9 cellular contexts compared by ENCODE assay signal in the genomic region with DNA sequence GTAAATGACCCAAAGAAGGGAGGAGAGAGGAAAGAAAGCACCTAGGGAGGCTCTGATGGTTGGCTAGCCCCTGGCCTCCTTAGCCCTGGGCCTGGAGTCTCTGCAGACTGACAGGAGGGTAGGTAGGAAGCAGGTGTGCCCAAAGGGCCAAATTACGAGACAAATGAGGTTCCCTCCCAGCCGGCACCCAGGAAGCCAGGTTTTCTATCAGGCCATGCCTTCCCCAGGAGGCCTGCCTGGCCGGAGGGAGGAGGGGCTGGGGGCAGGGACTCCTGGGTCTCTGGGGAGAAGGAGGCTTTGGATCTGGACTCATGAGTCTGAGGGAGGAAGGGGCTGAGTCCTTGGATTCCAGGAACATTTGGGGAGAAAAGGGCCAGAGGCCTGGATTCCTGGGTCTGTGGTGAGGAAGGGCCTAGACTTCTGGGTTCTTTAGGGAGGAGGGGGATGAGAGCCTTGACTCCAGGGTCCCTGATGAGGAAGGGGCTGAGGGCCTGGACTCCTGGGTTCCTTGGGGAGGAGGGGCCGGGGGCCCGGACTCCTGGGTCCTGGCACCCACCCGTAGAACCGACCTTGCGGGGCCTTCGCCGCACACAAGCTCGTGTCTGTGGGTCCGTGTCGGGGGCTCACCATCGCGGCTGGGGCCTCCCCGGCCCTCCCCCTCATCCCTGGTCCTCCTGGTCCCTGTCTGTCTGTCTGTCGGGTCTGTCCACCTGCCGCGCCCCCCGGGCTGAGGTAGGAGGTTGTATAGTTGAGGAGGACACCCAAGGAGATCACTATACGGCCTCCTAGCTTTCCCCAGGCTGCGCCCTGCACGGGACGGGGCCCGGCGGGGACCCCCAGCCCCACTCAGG. TPM values are rescaled to one million over a fixed set of nuclear protein-coding genes. Genes with fewer than 3 reads are reported as not detected.
DNase-seq lines count a peak whose midpoint lies in the region; ATAC-seq and TF ChIP-seq lines count a peak whose summit lies in the region.
"Had no signal": no experiment of that assay in that cellular context is flagged by ENCODE, and none has a peak within 500 bp of the region (broad histone marks: within the 10 kb centered on the region; RNA-seq: fewer than 3 reads in every experiment).

No MANE protein-coding gene starts in this region.

- no peak for ATAC-seq in thoracic aorta (ENCODE audit: insufficient number of reproducible peaks, low FRiP score, low read depth)

- H2AK5ac ChIP-seq in mesenchymal stem cell (ENCODE audit: low read length, severe bottlenecking), result no peak overlapping the region

- in situ Hi-C loops in GM13976 (cut with MboI; ENCODE audit: low sequenced_read_pairs, unreplicated experiment), result no loop called here

- no peak overlapping the region for H4K8ac ChIP-seq in mesenchymal stem cell (ENCODE audit: low read length)

- WGBS in mesenchymal stem cell, result 91% methylated on average over 23 of the region's 26 CpGs

- H3K27me3 ChIP-seq in HUES48 (ENCODE audit: control insufficient read depth, insufficient read depth, low read length) (no peaks in the 10 kb centered on the region), mesenchymal stem cell (ENCODE audit: control insufficient read depth in 1 of 2, insufficient read depth in 1 of 2, low read length in 2 of 2) (no peaks in the 10 kb centered on the region), thoracic aorta (replicated peaks; ENCODE audit: insufficient read depth) (no peaks in the 10 kb centered on the region)
- H3K27me3 ChIP-seq: SJCRH30 had no signal

- H3K23ac ChIP-seq in mesenchymal stem cell (ENCODE audit: low read length in 2 of 2), result no peak overlapping the region

- no peak overlapping the region for H2BK15ac ChIP-seq in mesenchymal stem cell (ENCODE audit: low read depth, poor library complexity, severe bottlenecking)

- H2BK5ac ChIP-seq in mesenchymal stem cell (ENCODE audit: low read depth, low read length, poor library complexity, severe bottlenecking), result no peak overlapping the region

- H3K18ac ChIP-seq in mesenchymal stem cell (ENCODE audit: low read depth in 1 of 2, low read length in 2 of 2), result peak overlapping the region in 1 of 2 experiments; percentile 14

- H3K4me3 Mint-ChIP-seq in MCF 10A (ENCODE audit: unreplicated experiment), result peak overlapping the region; percentile 73

- POLR2A ChIA-PET in MCF 10A (lab: Yijun Ruan, JAX), result no interaction called here

- peaks cover 2% of the 10 kb centered on the region for H3K79me1 ChIP-seq in mesenchymal stem cell (replicated peaks; ENCODE audit: low read length, poor library complexity, severe bottlenecking)

- peak overlapping the region; percentile 84 for H3K4me2 ChIP-seq in mesenchymal stem cell (ENCODE audit: low read length, poor library complexity, severe bottlenecking)

- no peak for DNase-seq in MCF 10A (ENCODE audit: unreplicated experiment)
- no peak for DNase-seq in mesenchymal stem cell
- no peak for DNase-seq in thoracic aorta (ENCODE audit: low spot score)
- DNase-seq in NK-92 (lab: John Stamatoyannopoulos, UW; ENCODE audit: unreplicated experiment), result no peak
- DNase-seq in DMS 273 (lab: John Stamatoyannopoulos, UW; ENCODE audit: unreplicated experiment), result no peak
- DNase-seq in GM13976 (ENCODE audit: low spot score), result no peak
- DNase-seq: GF-D8, SJCRH30 had no signal

- no TSS peak for BruUV-seq in MCF 10A (replicated peaks; lab: Mats Ljungman, UMichigan)

- H3K4ac ChIP-seq in mesenchymal stem cell (ENCODE audit: low read depth in 1 of 2, low read length in 2 of 2), result no peak overlapping the region

- H3K9me3 ChIP-seq in HUES48 (ENCODE audit: control insufficient read depth, insufficient read depth, low read length), result no peaks in the 10 kb centered on the region
- H3K9me3 ChIP-seq in mesenchymal stem cell (ENCODE audit: control insufficient read depth, low read length), result no peaks in the 10 kb centered on the region
- H3K9me3 ChIP-seq in thoracic aorta, result no peaks in the 10 kb centered on the region
- H3K9me3 ChIP-seq: SJCRH30 had no signal

- H4K91ac ChIP-seq in mesenchymal stem cell (ENCODE audit: low read length), result no peak overlapping the region

- H2AFZ ChIP-seq in mesenchymal stem cell (ENCODE audit: low read depth, low read length), result no peak overlapping the region

- no peak overlapping the region for H3K27ac ChIP-seq in HUES48 (ENCODE audit: low read depth, low read length)
- H3K27ac ChIP-seq in mesenchymal stem cell (ENCODE audit: low read length, poor library complexity, severe bottlenecking), result peak overlapping the region; percentile 19
- H3K27ac ChIP-seq in thoracic aorta, result peak overlapping the region; percentile 46 to 97
- H3K27ac ChIP-seq: SJCRH30 had no signal

- H3K27me3 Mint-ChIP-seq in MCF 10A (ENCODE audit: insufficient read depth, unreplicated experiment), result no peaks in the 10 kb centered on the region

- no peak overlapping the region for H2BK120ac ChIP-seq in mesenchymal stem cell (ENCODE audit: low read depth, low read length)

- CTCF ChIA-PET in MCF 10A (lab: Yijun Ruan, JAX), result no interaction called here

- H3K4me1 ChIP-seq in HUES48 (ENCODE audit: control insufficient read depth, insufficient read depth, low read length) (peaks cover 15% of the 10 kb centered on the region), mesenchymal stem cell (ENCODE audit: control insufficient read depth, insufficient read depth, low read depth, low read length) (peaks cover 42% of the 10 kb centered on the region), thoracic aorta (ENCODE audit: control insufficient read depth in 1 of 2, low read depth in 2 of 2) (peaks cover 15 to 48% of the 10 kb centered on the region in 2 donors)
- H3K4me1 ChIP-seq: SJCRH30 had no signal

- intact Hi-C loops in MCF 10A (cut with micrococcal nuclease), result no loop called here

- no peak overlapping the region for H2BK12ac ChIP-seq in mesenchymal stem cell (ENCODE audit: low read length in 2 of 2)

- H3K9ac ChIP-seq in HUES48 (ENCODE audit: low read depth, low read length), result no peak overlapping the region
- H3K9ac ChIP-seq in mesenchymal stem cell (ENCODE audit: low read length), result peak overlapping the region; percentile 99

- peaks cover 16% of the 10 kb centered on the region for H3K36me3 ChIP-seq in HUES48 (ENCODE audit: control insufficient read depth, insufficient read depth, low read length)
- peaks cover 46 to 55% of the 10 kb centered on the region in 2 experiments for H3K36me3 ChIP-seq in mesenchymal stem cell (ENCODE audit: control insufficient read depth in 1 of 2, insufficient read depth in 2 of 2, low read depth in 1 of 2, low read length in 2 of 2)
- H3K36me3 ChIP-seq in thoracic aorta, result peaks cover 8% of the 10 kb centered on the region

- peak overlapping the region; percentile 39 for H3K4me3 ChIP-seq in HUES48 (ENCODE audit: low read depth, low read length)
- peak overlapping the region; percentile 72 to 98 for H3K4me3 ChIP-seq in mesenchymal stem cell (ENCODE audit: insufficient read depth in 1 of 2, low read depth in 1 of 2, low read length in 2 of 2)
- H3K4me3 ChIP-seq in thoracic aorta, result peak overlapping the region; percentile 85
- H3K4me3 ChIP-seq: SJCRH30 had no signal

- H3K9me3 Mint-ChIP-seq in MCF 10A (ENCODE audit: unreplicated experiment), result no peaks in the 10 kb centered on the region

- no peak for TF ChIP-seq CTCF in MCF 10A (IDR thresholded peaks at IDR 0.05; ENCODE audit: unreplicated experiment)
- no peak for TF ChIP-seq CTCF in thoracic aorta (IDR thresholded peaks at IDR 0.05)
- no peak for TF ChIP-seq CTCF in GM13976 (IDR thresholded peaks at IDR 0.05; ENCODE audit: borderline replicate concordance, control extremely low read depth, extremely low read depth, insufficient read depth, missing control alignments)

- H3K36me3 Mint-ChIP-seq in MCF 10A (ENCODE audit: insufficient read depth, unreplicated experiment), result peaks cover 55% of the 10 kb centered on the region

- H3K4me1 Mint-ChIP-seq in MCF 10A (ENCODE audit: insufficient read depth, unreplicated experiment), result peaks cover 42% of the 10 kb centered on the region

- peak overlapping the region in 1 of 2 experiments; percentile 50 for H3K14ac ChIP-seq in mesenchymal stem cell (ENCODE audit: low read length in 2 of 2)

- peak overlapping the region; percentile 93 for H3K27ac Mint-ChIP-seq in MCF 10A (ENCODE audit: low read depth, unreplicated experiment)

RNA-seq across cellular contexts. Expression of a gene that starts 0.8 kb away (rescaled TPM):
- 13.1 and 18.1 TPM in 2 replicates for total RNA-seq in MCF 10A (2022)
- 8.8 TPM for polyA plus RNA-seq in mesenchymal stem cell (2013, experiment 1 of 2)
- 7.1 TPM for polyA plus RNA-seq in mesenchymal stem cell (2013, experiment 2 of 2)
- 10 to 100 TPM; 24.1 to 72.4 TPM for total RNA-seq in thoracic aorta

RNA-seq across cellular contexts. Expression of a gene that starts 31.5 kb away (rescaled TPM):
- 0.34 and 0.42 TPM in 2 replicates for total RNA-seq in MCF 10A (2022)
- not detected for polyA plus RNA-seq in mesenchymal stem cell (2013, experiment 1 of 2)
- not detected for polyA plus RNA-seq in mesenchymal stem cell (2013, experiment 2 of 2)
- 10 to 100 TPM in 1 of 2 donors, 1 to 10 TPM in 1; 1.6 to 74.8 TPM for total RNA-seq in thoracic aorta
- total RNA-seq: SJCRH30 had no signal

RNA-seq across cellular contexts. Expression of a gene that starts 45.7 kb away (rescaled TPM):
- total RNA-seq in MCF 10A (2022) (not detected in 2 replicates), thoracic aorta (10 to 100 TPM in 1 of 2 donors, 1 to 10 TPM in 1; 4.6 to 12.6 TPM)
- polyA plus RNA-seq in mesenchymal stem cell (2013, experiment 1 of 2), result not detected
- not detected for polyA plus RNA-seq in mesenchymal stem cell (2013, experiment 2 of 2)
- total RNA-seq: SJCRH30 had no signal

RNA-seq across cellular contexts. Expression of a gene that starts 59.4 kb away (rescaled TPM):
- total RNA-seq in MCF 10A (2022) (6.2 and 8.6 TPM in 2 replicates), thoracic aorta (10 to 100 TPM; 30.2 to 39.3 TPM)
- polyA plus RNA-seq in mesenchymal stem cell (2013, experiment 1 of 2), result not detected
- not detected for polyA plus RNA-seq in mesenchymal stem cell (2013, experiment 2 of 2)
- total RNA-seq: SJCRH30 had no signal
